ENCODE assay signal across 1 cellular context in the genomic region with DNA sequence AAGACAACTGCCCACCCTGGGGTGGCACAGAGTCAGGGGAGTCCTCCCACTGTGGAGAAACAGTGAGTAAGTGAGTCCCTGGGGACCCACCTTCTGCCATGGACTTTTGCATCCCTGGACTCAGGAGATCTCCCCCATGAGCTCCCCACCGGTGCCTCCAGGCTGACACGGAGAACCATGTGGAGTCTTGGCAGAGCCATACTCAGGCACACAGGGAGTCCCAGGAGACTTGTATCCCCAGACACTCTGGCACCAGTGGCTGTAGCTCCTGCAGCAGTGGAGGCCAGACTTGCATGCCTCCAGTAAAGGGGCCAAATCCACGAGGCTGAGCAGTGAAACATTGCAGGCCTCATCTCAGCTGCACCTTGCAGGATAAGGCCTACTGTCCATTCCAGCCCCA.
TF ChIP-seq lines count a peak whose summit lies in the region.

No MANE protein-coding gene starts in this region.

TF ChIP-seq in HepG2, 621 proteins besides CTCF, POLR2A, EP300 and RAD21 (continued from another document):
- TF ChIP-seq ZNF121 (CRISPR knock-in tag; IDR thresholded peaks at IDR 0.05), result no peak
- no peak for TF ChIP-seq ZNF564 (CRISPR knock-in tag; IDR thresholded peaks at IDR 0.05)
- TF ChIP-seq, protein P1, sequence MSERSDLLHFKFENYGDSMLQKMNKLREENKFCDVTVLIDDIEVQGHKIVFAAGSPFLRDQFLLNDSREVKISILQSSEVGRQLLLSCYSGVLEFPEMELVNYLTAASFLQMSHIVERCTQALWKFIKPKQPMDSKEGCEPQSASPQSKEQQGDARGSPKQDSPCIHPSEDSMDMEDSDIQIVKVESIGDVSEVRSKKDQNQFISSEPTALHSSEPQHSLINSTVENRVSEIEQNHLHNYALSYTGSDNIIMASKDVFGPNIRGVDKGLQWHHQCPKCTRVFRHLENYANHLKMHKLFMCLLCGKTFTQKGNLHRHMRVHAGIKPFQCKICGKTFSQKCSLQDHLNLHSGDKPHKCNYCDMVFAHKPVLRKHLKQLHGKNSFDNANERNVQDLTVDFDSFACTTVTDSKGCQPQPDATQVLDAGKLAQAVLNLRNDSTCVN (CRISPR knock-in tag; IDR thresholded peaks at IDR 0.05; ENCODE audit: borderline replicate concordance), result no peak
- no peak for TF ChIP-seq ZNF234 (CRISPR knock-in tag; conservative IDR thresholded peaks at IDR 0.05)
- no peak for TF ChIP-seq TMF1 (CRISPR knock-in tag; IDR thresholded peaks at IDR 0.05; ENCODE audit: low read depth)
- TF ChIP-seq, protein P2, sequence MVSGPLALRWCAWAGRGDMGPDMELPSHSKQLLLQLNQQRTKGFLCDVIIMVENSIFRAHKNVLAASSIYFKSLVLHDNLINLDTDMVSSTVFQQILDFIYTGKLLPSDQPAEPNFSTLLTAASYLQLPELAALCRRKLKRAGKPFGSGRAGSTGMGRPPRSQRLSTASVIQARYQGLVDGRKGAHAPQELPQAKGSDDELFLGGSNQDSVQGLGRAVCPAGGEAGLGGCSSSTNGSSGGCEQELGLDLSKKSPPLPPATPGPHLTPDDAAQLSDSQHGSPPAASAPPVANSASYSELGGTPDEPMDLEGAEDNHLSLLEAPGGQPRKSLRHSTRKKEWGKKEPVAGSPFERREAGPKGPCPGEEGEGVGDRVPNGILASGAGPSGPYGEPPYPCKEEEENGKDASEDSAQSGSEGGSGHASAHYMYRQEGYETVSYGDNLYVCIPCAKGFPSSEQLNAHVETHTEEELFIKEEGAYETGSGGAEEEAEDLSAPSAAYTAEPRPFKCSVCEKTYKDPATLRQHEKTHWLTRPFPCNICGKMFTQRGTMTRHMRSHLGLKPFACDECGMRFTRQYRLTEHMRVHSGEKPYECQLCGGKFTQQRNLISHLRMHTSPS (CRISPR knock-in tag; IDR thresholded peaks at IDR 0.05; ENCODE audit: low read depth), result no peak
- no peak for TF ChIP-seq SYNCRIP (IDR thresholded peaks at IDR 0.05; ENCODE audit: insufficient read depth, low read depth, low read length)
- TF ChIP-seq, protein P3, sequence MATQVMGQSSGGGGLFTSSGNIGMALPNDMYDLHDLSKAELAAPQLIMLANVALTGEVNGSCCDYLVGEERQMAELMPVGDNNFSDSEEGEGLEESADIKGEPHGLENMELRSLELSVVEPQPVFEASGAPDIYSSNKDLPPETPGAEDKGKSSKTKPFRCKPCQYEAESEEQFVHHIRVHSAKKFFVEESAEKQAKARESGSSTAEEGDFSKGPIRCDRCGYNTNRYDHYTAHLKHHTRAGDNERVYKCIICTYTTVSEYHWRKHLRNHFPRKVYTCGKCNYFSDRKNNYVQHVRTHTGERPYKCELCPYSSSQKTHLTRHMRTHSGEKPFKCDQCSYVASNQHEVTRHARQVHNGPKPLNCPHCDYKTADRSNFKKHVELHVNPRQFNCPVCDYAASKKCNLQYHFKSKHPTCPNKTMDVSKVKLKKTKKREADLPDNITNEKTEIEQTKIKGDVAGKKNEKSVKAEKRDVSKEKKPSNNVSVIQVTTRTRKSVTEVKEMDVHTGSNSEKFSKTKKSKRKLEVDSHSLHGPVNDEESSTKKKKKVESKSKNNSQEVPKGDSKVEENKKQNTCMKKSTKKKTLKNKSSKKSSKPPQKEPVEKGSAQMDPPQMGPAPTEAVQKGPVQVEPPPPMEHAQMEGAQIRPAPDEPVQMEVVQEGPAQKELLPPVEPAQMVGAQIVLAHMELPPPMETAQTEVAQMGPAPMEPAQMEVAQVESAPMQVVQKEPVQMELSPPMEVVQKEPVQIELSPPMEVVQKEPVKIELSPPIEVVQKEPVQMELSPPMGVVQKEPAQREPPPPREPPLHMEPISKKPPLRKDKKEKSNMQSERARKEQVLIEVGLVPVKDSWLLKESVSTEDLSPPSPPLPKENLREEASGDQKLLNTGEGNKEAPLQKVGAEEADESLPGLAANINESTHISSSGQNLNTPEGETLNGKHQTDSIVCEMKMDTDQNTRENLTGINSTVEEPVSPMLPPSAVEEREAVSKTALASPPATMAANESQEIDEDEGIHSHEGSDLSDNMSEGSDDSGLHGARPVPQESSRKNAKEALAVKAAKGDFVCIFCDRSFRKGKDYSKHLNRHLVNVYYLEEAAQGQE (IDR thresholded peaks at IDR 0.05; ENCODE audit: borderline replicate concordance in 1 of 2, low read depth in 1 of 2, low read length in 2 of 2), result no peak
- TF ChIP-seq SRSF9 (IDR thresholded peaks at IDR 0.05; ENCODE audit: borderline replicate concordance, insufficient read depth, low read depth, low read length, poor library complexity, severe bottlenecking), result no peak
- TF ChIP-seq JUNB (CRISPR knock-in tag; IDR thresholded peaks at IDR 0.05; ENCODE audit: borderline replicate concordance), result no peak
- no peak for TF ChIP-seq ZNF468 (CRISPR knock-in tag; IDR thresholded peaks at IDR 0.05)
- no peak for TF ChIP-seq NCOA5 (CRISPR knock-in tag; IDR thresholded peaks at IDR 0.05)
- no peak for TF ChIP-seq NR2C2 (CRISPR knock-in tag; IDR thresholded peaks at IDR 0.05; ENCODE audit: borderline replicate concordance)
